ENCODE assay signal across 27 cellular contexts in genomic region chr2:21358971-21359370, GRCh38.
"Had no signal": no experiment of that assay in that cellular context is flagged by ENCODE, and none has a peak within 500 bp of the region (broad histone marks: within the 10 kb centered on the region; RNA-seq: fewer than 3 reads in every experiment).

No MANE protein-coding gene starts in this region.

- H3K4me3 Mint-ChIP-seq: dendritic cell treated with granulocyte-macrophage colony-stimulating factor and Interleukin-4, amounts not matched to agents 40 ng/mL and 50 ng/mL, for 4 days; natural killer cell; stimulated activated memory B cell treated with anti-CD40 and anti-IgM and Interleukin-4, amounts not matched to agents 10 μg/mL and 1 μg/mL and 100 μg/mL, for 72 hours; stimulated activated naive CD8-positive, alpha-beta T cell treated with anti-CD3 and anti-CD28 coated beads, Interleukin-15, Interleukin-2, amounts not matched to agents 100 ng/mL and 50 ng/mL, for 24 hours had no signal

- H3K4me3 ChIP-seq: colonic mucosa, esophagus muscularis mucosa, gastroesophageal sphincter, heart left ventricle, lower lobe of right lung, ovary, psoas muscle, skin epidermis, spleen, thoracic aorta, tibial nerve, upper lobe of right lung, uterus had no signal

- H3K27me3 Mint-ChIP-seq: stimulated activated memory B cell treated with anti-CD40 and anti-IgM and Interleukin-4, amounts not matched to agents 10 μg/mL and 1 μg/mL and 100 μg/mL, for 72 hours; stimulated activated naive CD8-positive, alpha-beta T cell treated with anti-CD3 and anti-CD28 coated beads, Interleukin-15, Interleukin-2, amounts not matched to agents 100 ng/mL and 50 ng/mL, for 24 hours had no signal

- ATAC-seq: foreskin keratinocyte; gastroesophageal sphincter; heart left ventricle; left ventricle myocardium superior; lower lobe of right lung; natural killer cell; psoas muscle; right cardiac atrium; stimulated activated memory B cell treated with anti-CD40 and anti-IgM and Interleukin-4, amounts not matched to agents 10 μg/mL and 1 μg/mL and 100 μg/mL, for 72 hours; upper lobe of right lung had no signal

- H3K4me1 ChIP-seq: colonic mucosa, esophagus muscularis mucosa, gastroesophageal sphincter, heart left ventricle, lower lobe of right lung, psoas muscle, spleen, tibial nerve, upper lobe of right lung, uterus had no signal

- H3K36me3 Mint-ChIP-seq: natural killer cell; stimulated activated memory B cell treated with anti-CD40 and anti-IgM and Interleukin-4, amounts not matched to agents 10 μg/mL and 1 μg/mL and 100 μg/mL, for 72 hours had no signal

- FAIRE-seq: endothelial cell of umbilical vein, keratinocyte had no signal

- H3K9me3 Mint-ChIP-seq: dendritic cell treated with granulocyte-macrophage colony-stimulating factor and Interleukin-4, amounts not matched to agents 40 ng/mL and 50 ng/mL, for 4 days had no signal

- DNase-seq: colonic mucosa; effector memory CD4-positive, alpha-beta T cell; foreskin keratinocyte; heart left ventricle; hippocampal formation; left ventricle myocardium superior; lower lobe of right lung; natural killer cell; occipital lobe; ovary; posterior cingulate gyrus; psoas muscle; right cardiac atrium; spleen; stimulated activated CD4-positive, alpha-beta T cell treated with anti-CD3 and anti-CD28 coated beads, Interleukin-4, amount 100 ng/mL, for 4 hours; upper lobe of right lung; uterus had no signal

- H3K27ac Mint-ChIP-seq: dendritic cell treated with granulocyte-macrophage colony-stimulating factor and Interleukin-4, amounts not matched to agents 40 ng/mL and 50 ng/mL, for 4 days; natural killer cell; stimulated activated memory B cell treated with anti-CD40 and anti-IgM and Interleukin-4, amounts not matched to agents 10 μg/mL and 1 μg/mL and 100 μg/mL, for 72 hours; stimulated activated naive CD8-positive, alpha-beta T cell treated with anti-CD3 and anti-CD28 coated beads, Interleukin-15, Interleukin-2, amounts not matched to agents 100 ng/mL and 50 ng/mL, for 24 hours had no signal

- H3K27me3 ChIP-seq: colonic mucosa, esophagus muscularis mucosa, foreskin keratinocyte, gastroesophageal sphincter, ovary, spleen, tibial nerve, upper lobe of right lung, uterus had no signal

- H3K36me3 ChIP-seq: colonic mucosa, esophagus muscularis mucosa, gastroesophageal sphincter, heart left ventricle, lower lobe of right lung, ovary, spleen, thoracic aorta, tibial nerve, upper lobe of right lung, uterus had no signal

- H3K9me3 ChIP-seq: colonic mucosa, gastroesophageal sphincter, lower lobe of right lung, ovary, psoas muscle, thoracic aorta, tibial nerve, upper lobe of right lung, uterus had no signal

- H3K27ac ChIP-seq: colonic mucosa, esophagus muscularis mucosa, foreskin keratinocyte, gastroesophageal sphincter, heart left ventricle, lower lobe of right lung, ovary, psoas muscle, skin epidermis, spleen, thoracic aorta, tibial nerve, upper lobe of right lung, uterus had no signal

- H3K4me1 Mint-ChIP-seq: natural killer cell; stimulated activated memory B cell treated with anti-CD40 and anti-IgM and Interleukin-4, amounts not matched to agents 10 μg/mL and 1 μg/mL and 100 μg/mL, for 72 hours had no signal
